In genomic region chr3:195549931-195550519, GRCh38 we compare ENCODE assay signal across 9 cellular contexts. TPM values are rescaled to one million over a fixed set of nuclear protein-coding genes. Genes with fewer than 3 reads are reported as not detected.
DNase-seq lines count a peak whose midpoint lies in the region; ATAC-seq, FAIRE-seq and TF ChIP-seq lines count a peak whose summit lies in the region.
"Had no signal": no experiment of that assay in that cellular context is flagged by ENCODE, and none has a peak within 500 bp of the region (broad histone marks: within the 10 kb centered on the region; RNA-seq: fewer than 3 reads in every experiment).

No MANE protein-coding gene starts in this region.

- intact Hi-C loops in kidney (cut with DNase I): no loop called here

- no peak overlapping the region for H3K4me3 ChIP-seq in kidney (ENCODE audit: low read length in 2 of 2)

- H3K36me3 ChIP-seq in kidney (ENCODE audit: control insufficient read depth in 1 of 2, insufficient read depth in 2 of 2, low read length in 2 of 2): no peaks in the 10 kb centered on the region

- no peak for FAIRE-seq in kidney (lab: Jason Lieb, UNC)

- H3K4me1 ChIP-seq in kidney (ENCODE audit: control insufficient read depth in 1 of 2, insufficient read depth in 1 of 2, low read depth in 1 of 2, low read length in 2 of 2): peaks cover 3 to 12% of the 10 kb centered on the region in 2 donors

- TF ChIP-seq CTCF in kidney (IDR thresholded peaks at IDR 0.05; ENCODE audit: borderline replicate concordance, extremely low read depth, insufficient read depth): no peak

- no peak overlapping the region for H3K9ac ChIP-seq in kidney (ENCODE audit: low read length in 2 of 2)

- no peaks in the 10 kb centered on the region for H3K9me3 ChIP-seq in kidney (ENCODE audit: control insufficient read depth in 1 of 2, low read length in 2 of 2)

- H3K27ac ChIP-seq in kidney (ENCODE audit: low read depth in 2 of 2, low read length in 2 of 2): peak overlapping the region in 1 of 2 donors; percentile 23

- peak; percentile 77 for DNase-seq in activated CD8-positive, alpha-beta memory T cell treated with anti-CD3 and anti-CD28 coated beads, Interleukin-2, amount 50 U/mL, for 48 hours
- DNase-seq in mucosa of gallbladder (ENCODE audit: low spot score) (peak; percentile 20), left lobe of liver (ENCODE audit: low spot score) (no peak), H4 (ENCODE audit: low spot score) (no peak), kidney (no peak), HK-2 (ENCODE audit: unreplicated experiment) (no peak)

- ATAC-seq in GM18867 (IDR thresholded peaks at IDR 0.05; ENCODE audit: unreplicated experiment) (peak; percentile 49), HG03196 (IDR thresholded peaks at IDR 0.05; ENCODE audit: unreplicated experiment) (peak; percentile 62), left lobe of liver (no peak)

RNA-seq across cellular contexts. Expression of gene PPP1R2, which starts 6.9 kb away (rescaled TPM):
- 68.1 TPM for total RNA-seq in mucosa of gallbladder
- total RNA-seq in left lobe of liver: 11.8 TPM
- total RNA-seq in H4 (2014; rRNA removed; shearing (Covaris generic)): 41.1 and 51.2 TPM in 2 replicates
- total RNA-seq in kidney: 49.0 TPM
- polyA plus RNA-seq in kidney (ENCODE audit: insufficient read depth, low read depth, low replicate concordance): 34.0 TPM

RNA-seq across cellular contexts. Expression of gene APOD, which starts 33.7 kb away (rescaled TPM):
- total RNA-seq in mucosa of gallbladder (51.8 TPM), left lobe of liver (0.25 TPM), kidney (24.4 TPM)
- total RNA-seq in H4 (2014; rRNA removed; shearing (Covaris generic)): 0.12 TPM in 1 of 2 replicates, not detected in the other
- 12.9 TPM for polyA plus RNA-seq in kidney (ENCODE audit: insufficient read depth, low read depth, low replicate concordance)
- total RNA-seq: epithelial cell of proximal tubule had no signal

Comparison
In these comparisons a context has a peak if more than half of its experiments do, and no peak if none do; other contexts are left out.
1. DNase-seq: peak in activated CD8-positive, alpha-beta memory T cell treated with anti-CD3 and anti-CD28 coated beads, Interleukin-2, amount 50 U/mL, for 48 hours (single experiment) and mucosa of gallbladder (single experiment); none in left lobe of liver (single experiment), H4 (single experiment), kidney (single experiment) and HK-2 (single experiment).
2. RNA of gene APOD, which starts 33.7 kb away (total RNA-seq): 51.8 TPM in mucosa of gallbladder (single experiment) and 24.4 TPM in kidney (single experiment); 0.25 TPM in left lobe of liver (single experiment) and 0.12 TPM in H4; every median in the first group is over 10 times any median in the second.